ENCODE assay signal across 24 cellular contexts in genomic region chr4:159015862-159016261, GRCh38.
DNase-seq lines count a peak whose midpoint lies in the region; ATAC-seq and TF ChIP-seq lines count a peak whose summit lies in the region.
"Had no signal": no experiment of that assay in that cellular context is flagged by ENCODE, and none has a peak within 500 bp of the region (broad histone marks: within the 10 kb centered on the region; RNA-seq: fewer than 3 reads in every experiment).

No MANE protein-coding gene starts in this region.

- H3K4ac ChIP-seq in trophoblast cell (ENCODE audit: low read depth, low read length): no peak overlapping the region

- DNase-seq in GM03348 (ENCODE audit: low spot score) (peak; percentile 19), fibroblast of villous mesenchyme (ENCODE audit: low read depth) (peak; percentile 23), trophoblast cell (peak in 1 of 2 donors; percentile 46), RPMI8226 (no peak)
- DNase-seq in T-helper 2 cell treated with Interferon-gamma antibody and Interleukin-4, amounts not matched to agents 5 μg/mL and 100 μg/mL, for 36 hours (ENCODE audit: low spot score): no peak
- DNase-seq in stimulated activated CD4-positive, alpha-beta T cell treated with anti-CD3 and anti-CD28 coated beads, Interleukin-12 subunit alpha, Interleukin-12 subunit beta, amount 100 ng/mL, for 4 hours: no peak
- DNase-seq: activated CD4-positive, alpha-beta T cell treated with anti-CD3 and anti-CD28 coated beads for 48 hours; CD8-positive, alpha-beta T cell; DMS53; effector CD4-positive, alpha-beta T cell; GF-D8; HFFc6; Karpas-422; left cardiac atrium; NCI-H187 treated with DMSO at 0.1 percent for 48 hours; pancreas; Right ventricle myocardium superior; sigmoid colon had no signal

- H3K4me3 ChIP-seq in fibroblast of villous mesenchyme (ENCODE audit: low read depth, low read length) (no peak overlapping the region), trophoblast cell (ENCODE audit: low read depth, low read length) (no peak overlapping the region)
- H3K4me3 ChIP-seq: pancreas, suprapubic skin had no signal

- no peak overlapping the region for H2AFZ ChIP-seq in trophoblast cell (ENCODE audit: insufficient read depth, low read length, poor library complexity)

- no peak overlapping the region for H4K12ac ChIP-seq in trophoblast cell (ENCODE audit: low read depth, low read length)

- H3K79me1 ChIP-seq in trophoblast cell (ENCODE audit: low read length): no peaks in the 10 kb centered on the region

- H3K4me1 Mint-ChIP-seq in T-helper 2 cell treated with Interferon-gamma antibody and Interleukin-4, amounts not matched to agents 5 μg/mL and 100 μg/mL, for 36 hours (ENCODE audit: low read depth): no peaks in the 10 kb centered on the region
- H3K4me1 Mint-ChIP-seq: activated naive CD4-positive, alpha-beta T cell treated with anti-CD3 and anti-CD28 coated beads, Interleukin-2, amount 50 U/mL, for 24 hours; stimulated activated effector memory CD8-positive, alpha-beta T cell treated with anti-CD3 and anti-CD28 coated beads, Interleukin-12 subunit alpha, Interleukin-12 subunit beta, amount 100 ng/mL, for 72 hours had no signal

- peak overlapping the region; percentile 33 for H3K9ac ChIP-seq in trophoblast cell (ENCODE audit: low read length)

- peak overlapping the region; percentile 95; the same call in 1 of the 2 replicates for H3K27ac ChIP-seq in VCaP
- H3K27ac ChIP-seq in trophoblast cell (ENCODE audit: low read depth, low read length): no peak overlapping the region
- H3K27ac ChIP-seq: pancreas, suprapubic skin had no signal

- H3K14ac ChIP-seq in trophoblast cell (ENCODE audit: low read length): no peak overlapping the region

- H3K4me3 Mint-ChIP-seq in T-helper 2 cell treated with Interferon-gamma antibody and Interleukin-4, amounts not matched to agents 5 μg/mL and 100 μg/mL, for 36 hours: no peak overlapping the region
- H3K4me3 Mint-ChIP-seq: activated naive CD4-positive, alpha-beta T cell treated with anti-CD3 and anti-CD28 coated beads, Interleukin-2, amount 50 U/mL, for 24 hours; CD8-positive, alpha-beta T cell; HFFc6; stimulated activated effector memory CD8-positive, alpha-beta T cell treated with anti-CD3 and anti-CD28 coated beads, Interleukin-12 subunit alpha, Interleukin-12 subunit beta, amount 100 ng/mL, for 72 hours had no signal

- no peak overlapping the region for H3K23ac ChIP-seq in trophoblast cell (ENCODE audit: low read length)

- no peaks in the 10 kb centered on the region for H3K9me3 ChIP-seq in trophoblast cell (ENCODE audit: insufficient read depth, low read depth, low read length)
- H3K9me3 ChIP-seq: pancreas, sigmoid colon, suprapubic skin, uterus had no signal

- H3K36me3 Mint-ChIP-seq in T-helper 2 cell treated with Interferon-gamma antibody and Interleukin-4, amounts not matched to agents 5 μg/mL and 100 μg/mL, for 36 hours (ENCODE audit: low read depth): no peaks in the 10 kb centered on the region
- H3K36me3 Mint-ChIP-seq: activated naive CD4-positive, alpha-beta T cell treated with anti-CD3 and anti-CD28 coated beads, Interleukin-2, amount 50 U/mL, for 24 hours; CD8-positive, alpha-beta T cell; stimulated activated effector memory CD8-positive, alpha-beta T cell treated with anti-CD3 and anti-CD28 coated beads, Interleukin-12 subunit alpha, Interleukin-12 subunit beta, amount 100 ng/mL, for 72 hours had no signal

- no peaks in the 10 kb centered on the region for H3K9me3 Mint-ChIP-seq in T-helper 2 cell treated with Interferon-gamma antibody and Interleukin-4, amounts not matched to agents 5 μg/mL and 100 μg/mL, for 36 hours
- H3K9me3 Mint-ChIP-seq: activated naive CD4-positive, alpha-beta T cell treated with anti-CD3 and anti-CD28 coated beads, Interleukin-2, amount 50 U/mL, for 24 hours; CD8-positive, alpha-beta T cell; HFFc6; stimulated activated effector memory CD8-positive, alpha-beta T cell treated with anti-CD3 and anti-CD28 coated beads, Interleukin-12 subunit alpha, Interleukin-12 subunit beta, amount 100 ng/mL, for 72 hours had no signal

- H2AK5ac ChIP-seq in trophoblast cell (ENCODE audit: low read length): no peak overlapping the region

- no peak for ATAC-seq in GM18505 (IDR thresholded peaks at IDR 0.05; ENCODE audit: unreplicated experiment)
- ATAC-seq: CD8-positive, alpha-beta T cell; stimulated activated effector memory CD8-positive, alpha-beta T cell treated with anti-CD3 and anti-CD28 coated beads, Interleukin-12 subunit alpha, Interleukin-12 subunit beta, amount 100 ng/mL, for 72 hours had no signal

- no peak overlapping the region for H3K27ac Mint-ChIP-seq in T-helper 2 cell treated with Interferon-gamma antibody and Interleukin-4, amounts not matched to agents 5 μg/mL and 100 μg/mL, for 36 hours
- H3K27ac Mint-ChIP-seq: activated naive CD4-positive, alpha-beta T cell treated with anti-CD3 and anti-CD28 coated beads, Interleukin-2, amount 50 U/mL, for 24 hours; CD8-positive, alpha-beta T cell; HFFc6; stimulated activated effector memory CD8-positive, alpha-beta T cell treated with anti-CD3 and anti-CD28 coated beads, Interleukin-12 subunit alpha, Interleukin-12 subunit beta, amount 100 ng/mL, for 72 hours had no signal

- H3K27me3 ChIP-seq in trophoblast cell (ENCODE audit: insufficient read depth, low read length): no peaks in the 10 kb centered on the region
- H3K27me3 ChIP-seq: pancreas, sigmoid colon, suprapubic skin, uterus had no signal

- no CpG with 5 or more reads among the region's 5 CpGs for WGBS in trophoblast cell (ENCODE audit: extremely low coverage, insufficient coverage, insufficient read length)

- no peak overlapping the region for H2BK5ac ChIP-seq in trophoblast cell (ENCODE audit: low read depth, low read length, poor library complexity)

- no peak overlapping the region for H2BK120ac ChIP-seq in trophoblast cell (ENCODE audit: insufficient read depth, low read length, poor library complexity)

- no peaks in the 10 kb centered on the region for H3K79me2 ChIP-seq in trophoblast cell (ENCODE audit: control insufficient read depth, insufficient read depth, low read length, poor library complexity)

- H2BK12ac ChIP-seq in trophoblast cell (ENCODE audit: low read length): no peak overlapping the region

- peaks cover 10% of the 10 kb centered on the region for H3K27me3 Mint-ChIP-seq in T-helper 2 cell treated with Interferon-gamma antibody and Interleukin-4, amounts not matched to agents 5 μg/mL and 100 μg/mL, for 36 hours (ENCODE audit: low read depth)
- H3K27me3 Mint-ChIP-seq: activated naive CD4-positive, alpha-beta T cell treated with anti-CD3 and anti-CD28 coated beads, Interleukin-2, amount 50 U/mL, for 24 hours had no signal

- TF ChIP-seq CTCF in VCaP (conservative IDR thresholded peaks at IDR 0.05): no peak
- TF ChIP-seq CTCF in fibroblast of villous mesenchyme (IDR thresholded peaks at IDR 0.05; ENCODE audit: insufficient read depth, low read depth, low read length): no peak

- TF ChIP-seq POLR2A in GM18505 (IDR thresholded peaks at IDR 0.05; ENCODE audit: borderline replicate concordance, extremely low read depth, insufficient read depth, insufficient read length): no peak

- H4K8ac ChIP-seq in trophoblast cell (ENCODE audit: low read depth, low read length): no peak overlapping the region

- H3K4me2 ChIP-seq in trophoblast cell (ENCODE audit: low read length): no peak overlapping the region

- no peaks in the 10 kb centered on the region for H3K36me3 ChIP-seq in trophoblast cell (ENCODE audit: control insufficient read depth in 1 of 2, insufficient read depth in 2 of 2, low read length in 2 of 2)
- H3K36me3 ChIP-seq: pancreas, sigmoid colon, suprapubic skin, uterus had no signal

- no peaks in the 10 kb centered on the region for H3K4me1 ChIP-seq in trophoblast cell (ENCODE audit: control insufficient read depth in 1 of 2, insufficient read depth in 2 of 2, low read length in 2 of 2)
- H3K4me1 ChIP-seq: suprapubic skin, uterus had no signal

- H3K18ac ChIP-seq in trophoblast cell (ENCODE audit: low read length): no peak overlapping the region

- H4K91ac ChIP-seq in trophoblast cell (ENCODE audit: low read depth, low read length): no peak overlapping the region

Comparison
In these comparisons a context has a peak if more than half of its experiments do, and no peak if none do; other contexts are left out.
1. DNase-seq: peak in GM03348 (single experiment) and fibroblast of villous mesenchyme (single experiment); none in RPMI8226 (single experiment), T-helper 2 cell treated with Interferon-gamma antibody and Interleukin-4, amounts not matched to agents 5 μg/mL and 100 μg/mL, for 36 hours (single experiment) and stimulated activated CD4-positive, alpha-beta T cell treated with anti-CD3 and anti-CD28 coated beads, Interleukin-12 subunit alpha, Interleukin-12 subunit beta, amount 100 ng/mL, for 4 hours (single experiment).